17 cellular contexts compared by ENCODE assay signal in the genomic region with DNA sequence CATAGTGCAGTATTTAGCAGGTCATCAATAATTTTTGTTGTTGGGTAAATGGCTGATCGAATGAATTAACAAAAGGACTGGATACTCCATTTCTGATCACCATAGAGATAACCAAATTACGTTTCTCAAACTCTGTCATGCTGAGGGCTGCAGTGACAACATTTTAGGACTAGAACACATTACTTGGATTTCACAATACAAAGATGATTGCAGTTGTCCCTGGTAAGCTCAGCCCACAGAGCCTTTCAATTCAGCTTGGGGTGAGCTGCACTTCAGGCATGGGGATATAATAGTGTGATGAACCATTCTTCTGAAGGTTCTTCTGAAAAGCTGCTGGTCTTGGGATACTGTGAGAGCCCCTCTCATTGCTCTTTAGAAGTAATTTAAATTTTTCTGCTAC.
"Had no signal": no experiment of that assay in that cellular context is flagged by ENCODE, and none has a peak within 500 bp of the region (broad histone marks: within the 10 kb centered on the region; RNA-seq: fewer than 3 reads in every experiment).

No MANE protein-coding gene starts in this region.

- H3K4me3 ChIP-seq: colonic mucosa, left lung, mucosa of descending colon, thyroid gland, uterus had no signal

- DNase-seq: activated CD4-positive, alpha-beta memory T cell treated with anti-CD3 and anti-CD28 coated beads for 36 hours; activated CD8-positive, alpha-beta memory T cell treated with anti-CD3 and anti-CD28 coated beads, Interleukin-2, amount 10 ng/mL, durations not matched to agents 7 days and 5 days; activated naive CD4-positive, alpha-beta T cell treated with anti-CD3 and anti-CD28 coated beads, Interleukin-2, amount 50 U/mL, for 16 hours; activated T-cell treated with anti-CD3 and anti-CD28 coated beads, Interleukin-2, amount 50 U/mL, for 1 hour; caudate nucleus; colonic mucosa; islet precursor cell; left lung; mucosa of descending colon; naive thymus-derived CD4-positive, alpha-beta T cell; stimulated activated CD4-positive, alpha-beta T cell treated with anti-CD3 and anti-CD28 coated beads, Interleukin-15, amount 100 ng/mL, for 24 hours; stimulated activated CD4-positive, alpha-beta T cell treated with anti-CD3 and anti-CD28 coated beads, Interleukin-4, amount 100 ng/mL, for 1 hour; stimulated activated naive B cell treated with anti-CD40 and anti-IgM and Interleukin-4, amounts not matched to agents 10 μg/mL and 1 μg/mL and 100 μg/mL, for 72 hours; T-helper 9 cell; thyroid gland; uterus had no signal

- H3K36me3 ChIP-seq: colonic mucosa, left lung, thyroid gland, uterus had no signal

- H3K27me3 ChIP-seq: colonic mucosa, left lung, thyroid gland, uterus had no signal

- H3K27ac ChIP-seq: colonic mucosa, thyroid gland, uterus had no signal

- ATAC-seq: activated CD8-positive, alpha-beta memory T cell treated with anti-CD3 and anti-CD28 coated beads, Interleukin-2, amount 10 ng/mL, durations not matched to agents 7 days and 5 days; left lung; mucosa of descending colon; naive thymus-derived CD4-positive, alpha-beta T cell; stimulated activated naive B cell treated with anti-CD40 and anti-IgM and Interleukin-4, amounts not matched to agents 10 μg/mL and 1 μg/mL and 100 μg/mL, for 72 hours had no signal

- FAIRE-seq: endometrium had no signal

- H3K9me3 ChIP-seq: colonic mucosa, left lung, mucosa of descending colon, thyroid gland, uterus had no signal

- H3K4me1 ChIP-seq: colonic mucosa, left lung, thyroid gland, uterus had no signal
